In the genomic region with DNA sequence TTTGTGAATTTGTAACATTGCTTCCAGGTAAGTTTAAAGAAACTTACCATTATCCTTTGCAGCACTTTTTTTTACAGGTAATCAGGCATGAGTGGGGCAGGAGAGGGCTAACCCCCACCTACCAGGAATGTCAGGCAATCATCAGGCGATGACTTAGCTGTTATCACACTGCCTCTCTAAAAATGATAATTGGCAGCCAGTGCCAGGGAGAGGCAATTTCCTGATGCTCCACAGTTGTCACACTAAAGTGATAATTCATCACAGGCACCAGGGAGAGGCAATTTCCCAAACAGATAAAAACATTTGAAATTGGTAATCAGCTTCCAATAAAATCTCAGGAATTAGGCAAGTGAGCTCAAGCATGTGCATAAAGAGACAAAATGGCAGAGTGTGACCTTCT, we compare ENCODE assay signal across 19 cellular contexts. TPM values are rescaled to one million over a fixed set of nuclear protein-coding genes. Genes with fewer than 3 reads are reported as not detected.
DNase-seq lines count a peak whose midpoint lies in the region; ATAC-seq, FAIRE-seq and TF ChIP-seq lines count a peak whose summit lies in the region.
"Had no signal": no experiment of that assay in that cellular context is flagged by ENCODE, and none has a peak within 500 bp of the region (broad histone marks: within the 10 kb centered on the region; RNA-seq: fewer than 3 reads in every experiment).

No MANE protein-coding gene starts in this region.

- H2BK15ac ChIP-seq in mesendoderm (replicated peaks; ENCODE audit: low read depth): no peak overlapping the region

- no peak overlapping the region for H3K9ac ChIP-seq in mesendoderm (ENCODE audit: low read length)
- H3K9ac ChIP-seq: BLaER1, GM23248 had no signal

- no peak for TF ChIP-seq EP300 in stomach (IDR thresholded peaks at IDR 0.05)

- H3K56ac ChIP-seq in mesendoderm (ENCODE audit: low read length): no peak overlapping the region

- H3K4me3 ChIP-seq in mesendoderm (ENCODE audit: low read length) (no peak overlapping the region), stomach (no peak overlapping the region)
- H3K4me3 ChIP-seq: BLaER1, GM23248 had no signal

- H3K27me3 ChIP-seq in mesendoderm (ENCODE audit: insufficient read depth, low read length, poor library complexity) (no peaks in the 10 kb centered on the region), stomach (no peaks in the 10 kb centered on the region)
- H3K27me3 ChIP-seq: BLaER1 had no signal

- H2BK120ac ChIP-seq in mesendoderm (ENCODE audit: low read depth, low read length): no peak overlapping the region

- no peak for ATAC-seq in activated naive CD8-positive, alpha-beta T cell treated with anti-CD3 and anti-CD28 coated beads, Interleukin-2, amount 10 ng/mL, durations not matched to agents 7 days and 5 days (ENCODE audit: low read depth)
- ATAC-seq: CD8-positive, alpha-beta T cell; HCT116 had no signal

- H3K4ac ChIP-seq in mesendoderm (ENCODE audit: low read depth, low read length): no peak overlapping the region

- H3K27me3 Mint-ChIP-seq in activated naive CD8-positive, alpha-beta T cell treated with anti-CD3 and anti-CD28 coated beads, Interleukin-2, amount 10 ng/mL, durations not matched to agents 7 days and 5 days: no peaks in the 10 kb centered on the region
- H3K27me3 Mint-ChIP-seq in activated naive CD8-positive, alpha-beta T cell treated with anti-CD3 and anti-CD28 coated beads for 36 hours: no peaks in the 10 kb centered on the region
- H3K27me3 Mint-ChIP-seq: B cell; CD4-positive, CD25-positive, alpha-beta regulatory T cell had no signal

- H3K9me3 ChIP-seq in stomach: no peaks in the 10 kb centered on the region
- H3K9me3 ChIP-seq: BLaER1, Caco-2 had no signal

- DNase-seq in activated naive CD8-positive, alpha-beta T cell treated with anti-CD3 and anti-CD28 coated beads, Interleukin-2, amount 10 ng/mL, durations not matched to agents 7 days and 5 days: no peak
- DNase-seq in activated naive CD8-positive, alpha-beta T cell treated with anti-CD3 and anti-CD28 coated beads for 36 hours: no peak
- no peak for DNase-seq in H54 (ENCODE audit: insufficient read length, low spot score)
- peak; percentile 77 for DNase-seq in mesendoderm
- no peak for DNase-seq in GM20000 (ENCODE audit: low spot score)
- no peak for DNase-seq in stomach
- DNase-seq: Caco-2; CD4-positive, CD25-positive, alpha-beta regulatory T cell; CD8-positive, alpha-beta T cell; DMS153; DND-41; GM23248; H9 had no signal

- TF ChIP-seq CTCF in GM20000 (IDR thresholded peaks at IDR 0.05; ENCODE audit: extremely low read depth, missing control alignments): no peak
- TF ChIP-seq CTCF in stomach (IDR thresholded peaks at IDR 0.05): no peak

- TF ChIP-seq POLR2A in H54 (IDR thresholded peaks at IDR 0.05; ENCODE audit: low read depth, low read length) (no peak), stomach (IDR thresholded peaks at IDR 0.05) (no peak)

- POLR2A ChIA-PET in activated naive CD8-positive, alpha-beta T cell treated with anti-CD3 and anti-CD28 coated beads, Interleukin-2, amount 10 ng/mL, durations not matched to agents 7 days and 5 days (lab: Charles Lee): no interaction called here

- FAIRE-seq in H54 (lab: Jason Lieb, UNC): peak; percentile 11
- FAIRE-seq: G401.6, H1 had no signal

- H3K4me1 Mint-ChIP-seq in activated naive CD8-positive, alpha-beta T cell treated with anti-CD3 and anti-CD28 coated beads, Interleukin-2, amount 10 ng/mL, durations not matched to agents 7 days and 5 days: no peaks in the 10 kb centered on the region
- peaks cover 2% of the 10 kb centered on the region for H3K4me1 Mint-ChIP-seq in activated naive CD8-positive, alpha-beta T cell treated with anti-CD3 and anti-CD28 coated beads for 36 hours
- H3K4me1 Mint-ChIP-seq: H9 had no signal

- H3K27ac ChIP-seq in mesendoderm (ENCODE audit: low read depth, low read length) (no peak overlapping the region), stomach (no peak overlapping the region)
- H3K27ac ChIP-seq: BLaER1, C4-2B, GM23248 had no signal

- no peak overlapping the region for H2AK5ac ChIP-seq in mesendoderm (ENCODE audit: low read length)

- H3K4me3 Mint-ChIP-seq in activated naive CD8-positive, alpha-beta T cell treated with anti-CD3 and anti-CD28 coated beads, Interleukin-2, amount 10 ng/mL, durations not matched to agents 7 days and 5 days: no peak overlapping the region
- H3K4me3 Mint-ChIP-seq in activated naive CD8-positive, alpha-beta T cell treated with anti-CD3 and anti-CD28 coated beads for 36 hours: no peak overlapping the region
- H3K4me3 Mint-ChIP-seq: B cell; CD4-positive, CD25-positive, alpha-beta regulatory T cell; CD8-positive, alpha-beta T cell; H9 had no signal

- H4K8ac ChIP-seq in mesendoderm (ENCODE audit: low read depth, low read length): no peak overlapping the region

- intact Hi-C loops in stomach (cut with DNase I; ENCODE audit: low total_unique reads): no loop called here

- H3K36me3 ChIP-seq in mesendoderm (ENCODE audit: control insufficient read depth, insufficient read depth, low read length) (no peaks in the 10 kb centered on the region), stomach (peaks cover 11 to 66% (median 59%) of the 10 kb centered on the region in 4 donors)

- peak overlapping the region; percentile 66 for H3K27ac Mint-ChIP-seq in activated naive CD8-positive, alpha-beta T cell treated with anti-CD3 and anti-CD28 coated beads, Interleukin-2, amount 10 ng/mL, durations not matched to agents 7 days and 5 days
- H3K27ac Mint-ChIP-seq in activated naive CD8-positive, alpha-beta T cell treated with anti-CD3 and anti-CD28 coated beads for 36 hours: no peak overlapping the region
- H3K27ac Mint-ChIP-seq: B cell; CD8-positive, alpha-beta T cell had no signal

- peaks cover 33% of the 10 kb centered on the region for H3K36me3 Mint-ChIP-seq in activated naive CD8-positive, alpha-beta T cell treated with anti-CD3 and anti-CD28 coated beads, Interleukin-2, amount 10 ng/mL, durations not matched to agents 7 days and 5 days
- peaks cover 27% of the 10 kb centered on the region for H3K36me3 Mint-ChIP-seq in activated naive CD8-positive, alpha-beta T cell treated with anti-CD3 and anti-CD28 coated beads for 36 hours

- no peaks in the 10 kb centered on the region for H3K79me2 ChIP-seq in mesendoderm (ENCODE audit: control insufficient read depth, insufficient read depth, low read length)

- no CpG with 5 or more reads among the region's 1 CpG for WGBS in mesendoderm (ENCODE audit: extremely low coverage, insufficient coverage, low lambda C conversion rate)
- 70 to 90% (median 86%) methylated on average over 1 of the region's 1 CpG for WGBS in stomach, 5 donors

- H3K79me1 ChIP-seq in mesendoderm (ENCODE audit: low read length): no peaks in the 10 kb centered on the region

- no peak overlapping the region for H3K18ac ChIP-seq in mesendoderm (ENCODE audit: low read length)

- H3K23ac ChIP-seq in mesendoderm (ENCODE audit: low read length): no peak overlapping the region

- no peak overlapping the region for H2BK5ac ChIP-seq in mesendoderm (ENCODE audit: low read length)

- H3K4me1 ChIP-seq in mesendoderm (ENCODE audit: control insufficient read depth, low read depth, low read length) (peaks cover 3% of the 10 kb centered on the region), stomach (no peaks in the 10 kb centered on the region)
- H3K4me1 ChIP-seq: BLaER1, Caco-2 had no signal

- H3K9me3 Mint-ChIP-seq in activated naive CD8-positive, alpha-beta T cell treated with anti-CD3 and anti-CD28 coated beads, Interleukin-2, amount 10 ng/mL, durations not matched to agents 7 days and 5 days: peaks cover 1% of the 10 kb centered on the region
- H3K9me3 Mint-ChIP-seq in activated naive CD8-positive, alpha-beta T cell treated with anti-CD3 and anti-CD28 coated beads for 36 hours: no peaks in the 10 kb centered on the region
- H3K9me3 Mint-ChIP-seq: CD8-positive, alpha-beta T cell; H9 had no signal

- no peak overlapping the region for H4K5ac ChIP-seq in mesendoderm (ENCODE audit: low read length)

- H3K4me2 ChIP-seq in mesendoderm (ENCODE audit: low read length): no peak overlapping the region
- H3K4me2 ChIP-seq: BLaER1 had no signal

RNA-seq across cellular contexts. Expression of a gene that starts 26.3 kb away (rescaled TPM):
- 10 to 100 TPM; 16.4 to 18.4 TPM for total RNA-seq in activated naive CD8-positive, alpha-beta T cell treated with anti-CD3 and anti-CD28 coated beads, Interleukin-2, amount 10 ng/mL, durations not matched to agents 7 days and 5 days
- 10 to 100 TPM; 13.2 to 13.5 TPM for total RNA-seq in activated naive CD8-positive, alpha-beta T cell treated with anti-CD3 and anti-CD28 coated beads for 36 hours
- polyA plus RNA-seq in mesendoderm (2013, experiment 1 of 2): 4.3 TPM
- 4.3 TPM for polyA plus RNA-seq in mesendoderm (2013, experiment 2 of 2)
- total RNA-seq in stomach: 10 to 100 TPM; 15.1 to 88.8 (median 22.2) TPM
- polyA plus RNA-seq in stomach: 1 to 10 TPM; 2.4 to 6.3 (median 6.3) TPM

RNA-seq across cellular contexts. Expression of a gene that starts 26.4 kb away (rescaled TPM):
- total RNA-seq in activated naive CD8-positive, alpha-beta T cell treated with anti-CD3 and anti-CD28 coated beads, Interleukin-2, amount 10 ng/mL, durations not matched to agents 7 days and 5 days: 1 to 10 TPM; 7.7 to 9.6 TPM
- total RNA-seq in activated naive CD8-positive, alpha-beta T cell treated with anti-CD3 and anti-CD28 coated beads for 36 hours: 1 to 10 TPM; 6.6 to 7.1 TPM
- 1.6 TPM for polyA plus RNA-seq in mesendoderm (2013, experiment 1 of 2)
- 1.5 TPM for polyA plus RNA-seq in mesendoderm (2013, experiment 2 of 2)
- 1 to 10 TPM; 1.4 to 6.2 (median 4.7) TPM for total RNA-seq in stomach
- 1 to 10 TPM; 1.1 to 2.5 (median 1.8) TPM for polyA plus RNA-seq in stomach
